2 cellular contexts compared by ENCODE assay signal in the genomic region with DNA sequence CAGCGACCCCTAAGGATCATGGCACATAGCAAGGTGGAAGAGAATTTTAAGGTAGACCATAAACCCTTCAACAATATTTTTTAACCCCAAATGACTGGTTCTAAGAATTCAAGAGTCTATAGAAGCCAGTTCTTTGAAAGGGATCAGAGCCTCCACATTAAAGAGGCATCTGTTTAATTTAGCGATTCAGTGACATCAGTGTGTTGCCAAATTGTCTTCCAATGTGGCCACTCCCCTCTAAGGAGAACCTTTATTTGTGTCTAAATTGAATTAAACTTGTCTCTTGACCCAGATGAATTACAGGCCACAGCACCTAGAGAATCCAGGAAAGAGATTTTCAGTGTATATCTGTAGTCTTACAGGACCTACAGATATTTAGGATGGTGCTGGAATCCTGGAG.
TF ChIP-seq lines count a peak whose summit lies in the region.

No MANE protein-coding gene starts in this region.

TF ChIP-seq in SK-N-SH treated with all-trans-retinoic acid at 6 μM for 48 hours, 23 proteins besides CTCF, POLR2A, EP300 and RAD21 (continued from another document):
- TF ChIP-seq, protein P1, sequence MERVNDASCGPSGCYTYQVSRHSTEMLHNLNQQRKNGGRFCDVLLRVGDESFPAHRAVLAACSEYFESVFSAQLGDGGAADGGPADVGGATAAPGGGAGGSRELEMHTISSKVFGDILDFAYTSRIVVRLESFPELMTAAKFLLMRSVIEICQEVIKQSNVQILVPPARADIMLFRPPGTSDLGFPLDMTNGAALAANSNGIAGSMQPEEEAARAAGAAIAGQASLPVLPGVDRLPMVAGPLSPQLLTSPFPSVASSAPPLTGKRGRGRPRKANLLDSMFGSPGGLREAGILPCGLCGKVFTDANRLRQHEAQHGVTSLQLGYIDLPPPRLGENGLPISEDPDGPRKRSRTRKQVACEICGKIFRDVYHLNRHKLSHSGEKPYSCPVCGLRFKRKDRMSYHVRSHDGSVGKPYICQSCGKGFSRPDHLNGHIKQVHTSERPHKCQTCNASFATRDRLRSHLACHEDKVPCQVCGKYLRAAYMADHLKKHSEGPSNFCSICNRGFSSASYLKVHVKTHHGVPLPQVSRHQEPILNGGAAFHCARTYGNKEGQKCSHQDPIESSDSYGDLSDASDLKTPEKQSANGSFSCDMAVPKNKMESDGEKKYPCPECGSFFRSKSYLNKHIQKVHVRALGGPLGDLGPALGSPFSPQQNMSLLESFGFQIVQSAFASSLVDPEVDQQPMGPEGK (CRISPR knock-in tag; IDR thresholded peaks at IDR 0.05; ENCODE audit: borderline replicate concordance), result no peak
- TF ChIP-seq CSDC2 (CRISPR knock-in tag; IDR thresholded peaks at IDR 0.05) (no peak), ZFP3 (CRISPR knock-in tag; IDR thresholded peaks at IDR 0.05) (no peak)

TF ChIP-seq in SK-N-SH, 30 proteins besides CTCF, POLR2A, EP300 and RAD21:
- TF ChIP-seq GATA2 (CRISPR knock-in tag; IDR thresholded peaks at IDR 0.05), result no peak
- no peak for TF ChIP-seq YY1 (IDR thresholded peaks at IDR 0.05; ENCODE audit: low read depth)
- no peak for TF ChIP-seq SMC3 (IDR thresholded peaks at IDR 0.05; ENCODE audit: low read depth, low read length)
- TF ChIP-seq, protein P2, sequence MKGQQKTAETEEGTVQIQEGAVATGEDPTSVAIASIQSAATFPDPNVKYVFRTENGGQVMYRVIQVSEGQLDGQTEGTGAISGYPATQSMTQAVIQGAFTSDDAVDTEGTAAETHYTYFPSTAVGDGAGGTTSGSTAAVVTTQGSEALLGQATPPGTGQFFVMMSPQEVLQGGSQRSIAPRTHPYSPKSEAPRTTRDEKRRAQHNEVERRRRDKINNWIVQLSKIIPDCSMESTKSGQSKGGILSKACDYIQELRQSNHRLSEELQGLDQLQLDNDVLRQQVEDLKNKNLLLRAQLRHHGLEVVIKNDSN (IDR thresholded peaks at IDR 0.05; ENCODE audit: borderline replicate concordance, low read depth), result no peak
- TF ChIP-seq POLR2AphosphoS5 (IDR thresholded peaks at IDR 0.05; ENCODE audit: low read depth, low read length), result no peak
- TF ChIP-seq RXRA (IDR thresholded peaks at IDR 0.05; ENCODE audit: borderline replicate concordance, low read depth), result no peak
- TF ChIP-seq JUND (IDR thresholded peaks at IDR 0.05), result no peak
